In genomic region chr15:34815836-34816235, GRCh38 we compare ENCODE assay signal across 22 cellular contexts. TPM values are rescaled to one million over a fixed set of nuclear protein-coding genes. Genes with fewer than 3 reads are reported as not detected.
DNase-seq lines count a peak whose midpoint lies in the region; TF ChIP-seq lines count a peak whose summit lies in the region.
"Had no signal": no experiment of that assay in that cellular context is flagged by ENCODE, and none has a peak within 500 bp of the region (broad histone marks: within the 10 kb centered on the region; RNA-seq: fewer than 3 reads in every experiment).

No MANE protein-coding gene starts in this region.

- peaks cover 91% of the 10 kb centered on the region for H3K4me1 Mint-ChIP-seq in HFFc6 (ENCODE audit: low read depth)
- H3K4me1 Mint-ChIP-seq: CD4-positive, CD25-positive, alpha-beta regulatory T cell; IgD-negative memory B cell had no signal

- H3K36me3 Mint-ChIP-seq in HFFc6 (ENCODE audit: low read depth) = peaks cover 12% of the 10 kb centered on the region; the same call in 1 of the 2 replicates
- H3K36me3 Mint-ChIP-seq: CD4-positive, CD25-positive, alpha-beta regulatory T cell; IgD-negative memory B cell had no signal

- TF ChIP-seq CTCF in HFFc6 (IDR thresholded peaks at IDR 0.05) (no peak), thyroid gland (IDR thresholded peaks at IDR 0.05) (no peak)

- H3K27me3 Mint-ChIP-seq in HFFc6 (ENCODE audit: insufficient read depth) = no peaks in the 10 kb centered on the region; the same call in 1 of the 2 replicates

- no peaks in the 10 kb centered on the region for H3K9me3 ChIP-seq in thyroid gland
- H3K9me3 ChIP-seq: BLaER1, SJSA1 had no signal

- H3K9me3 Mint-ChIP-seq in HFFc6 = no peaks in the 10 kb centered on the region
- H3K9me3 Mint-ChIP-seq: IgD-negative memory B cell had no signal

- no peak overlapping the region for H3K4me3 ChIP-seq in thyroid gland (replicated peaks in 1 of 3)
- H3K4me3 ChIP-seq: BLaER1, SJSA1 had no signal

- no peaks in the 10 kb centered on the region for H3K36me3 ChIP-seq in thyroid gland
- H3K36me3 ChIP-seq: BLaER1, SJSA1 had no signal

- H3K4me1 ChIP-seq in thyroid gland = no peaks in the 10 kb centered on the region
- H3K4me1 ChIP-seq: BLaER1 had no signal

- peak overlapping the region; percentile 32 for H3K27ac Mint-ChIP-seq in HFFc6
- H3K27ac Mint-ChIP-seq: CD4-positive, CD25-positive, alpha-beta regulatory T cell; IgD-negative memory B cell had no signal

- no peak overlapping the region for H3K27ac ChIP-seq in thyroid gland
- H3K27ac ChIP-seq: BLaER1, KMS-11, SJSA1 had no signal

- intact Hi-C loops in thyroid gland (cut with DNase I) = no loop called here

- no peak for TF ChIP-seq POLR2A in thyroid gland (IDR thresholded peaks at IDR 0.05)

- 74 to 93% methylated on average over 1 of the region's 1 CpG for WGBS in thyroid gland, 2 donors

- peak; percentile 34 for DNase-seq in ELR (ENCODE audit: low read depth)
- no peak for DNase-seq in HFFc6
- peak; percentile 19 for DNase-seq in fibroblast of peridontal ligament (ENCODE audit: extremely low read depth)
- no peak for DNase-seq in thyroid gland
- no peak for DNase-seq in epidermal melanocyte (ENCODE audit: insufficient read length, low spot score)
- no peak for DNase-seq in HK-2 (ENCODE audit: unreplicated experiment)
- DNase-seq in activated naive CD4-positive, alpha-beta T cell treated with anti-CD3 and anti-CD28 coated beads, Interleukin-2, amount 50 U/mL, for 16 hours = no peak
- DNase-seq: CD4-positive, CD25-positive, alpha-beta regulatory T cell; DMS153; DND-41; H7; MM.1S; NCI-H1694; NCI-H2029 treated with DMSO at 0.1 percent for 48 hours; NCI-H526 treated with DMSO at 0.1 percent for 48 hours; Right ventricle myocardium superior; RPMI8226; T-helper 1 cell had no signal

- H3K27me3 ChIP-seq in thyroid gland = no peaks in the 10 kb centered on the region
- H3K27me3 ChIP-seq: BLaER1, SJSA1 had no signal

- H3K4me3 Mint-ChIP-seq in HFFc6 = no peak overlapping the region; the same call in 1 of the 2 replicates
- H3K4me3 Mint-ChIP-seq: CD4-positive, CD25-positive, alpha-beta regulatory T cell; IgD-negative memory B cell had no signal

RNA-seq across cellular contexts. Expression of gene ACTC1, which starts 20.5 kb away (rescaled TPM):
- total RNA-seq in HFFc6 (2021; fragmentation: NEBNext Ultra II Directional; extraction: Animal tissue kit (Norgen Biotek cat#: 25700)) = 10 to 100 TPM in 5 of 6 experiments, 1 to 10 TPM in 1; 4.8 to 30.5 (median 24.7) TPM
- total RNA-seq in thyroid gland = 1 to 10 TPM in 3 of 4 donors, under 1 TPM in 1; 0.11 to 1.2 (median 1.1) TPM
- total RNA-seq: CD4-positive, CD25-positive, alpha-beta regulatory T cell had no signal

Comparison
In these comparisons a context has a peak if more than half of its experiments do, and no peak if none do; other contexts are left out.
1. DNase-seq: peak in ELR (single experiment) and fibroblast of peridontal ligament (single experiment); none in HFFc6 (single experiment), thyroid gland (0 of 2), epidermal melanocyte (single experiment), HK-2 (single experiment) and activated naive CD4-positive, alpha-beta T cell treated with anti-CD3 and anti-CD28 coated beads, Interleukin-2, amount 50 U/mL, for 16 hours (single experiment).